Comparison of ENCODE assay signal across 32 cellular contexts in the genomic region with DNA sequence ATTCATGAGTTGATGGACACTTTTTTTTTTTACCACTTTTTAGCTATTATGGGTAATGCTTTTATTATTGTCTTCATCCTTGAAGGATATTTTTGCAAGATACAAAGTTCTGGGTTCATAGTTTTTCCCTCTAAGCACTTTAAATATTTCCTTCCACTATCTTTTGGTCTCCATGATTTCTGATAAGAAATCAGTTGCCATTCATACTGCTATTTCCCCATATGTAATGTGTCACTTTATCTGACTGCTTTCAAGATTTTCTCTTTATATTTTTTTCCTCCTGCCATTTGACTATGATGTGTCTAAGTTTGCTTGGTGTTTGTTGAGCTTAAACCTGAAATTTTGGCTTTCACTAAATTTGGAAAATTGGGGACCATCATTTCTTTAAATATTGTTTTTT. TPM values are rescaled to one million over a fixed set of nuclear protein-coding genes. Genes with fewer than 3 reads are reported as not detected.
"Had no signal": no experiment of that assay in that cellular context is flagged by ENCODE, and none has a peak within 500 bp of the region (broad histone marks: within the 10 kb centered on the region; RNA-seq: fewer than 3 reads in every experiment).

No MANE protein-coding gene starts in this region.

- FAIRE-seq: endometrium, islet of Langerhans, keratinocyte had no signal

- H3K4me3 ChIP-seq: colonic mucosa, esophagus squamous epithelium, gastrocnemius medialis, heart right ventricle, left lung, lower lobe of right lung, mucosa of descending colon had no signal

- H3K27ac ChIP-seq: colonic mucosa, epithelial cell of prostate, esophagus squamous epithelium, gastrocnemius medialis, heart right ventricle, left lung, lower lobe of right lung had no signal

- H3K27me3 ChIP-seq: colonic mucosa, gastrocnemius medialis, left lung had no signal

- ATAC-seq: effector memory CD8-positive, alpha-beta T cell; esophagus mucosa; gastrocnemius medialis; heart right ventricle; left cardiac atrium; left lung; left ventricle myocardium superior; lower lobe of right lung; mucosa of descending colon; naive thymus-derived CD8-positive, alpha-beta T cell had no signal

- H3K9me3 ChIP-seq: colonic mucosa, esophagus squamous epithelium, gastrocnemius medialis, mucosa of descending colon had no signal

- H3K4me1 ChIP-seq: colonic mucosa, esophagus squamous epithelium, gastrocnemius medialis, heart right ventricle, left lung, lower lobe of right lung had no signal

- H3K36me3 ChIP-seq: colonic mucosa, esophagus squamous epithelium, gastrocnemius medialis, heart right ventricle, left lung, lower lobe of right lung had no signal

- DNase-seq: colonic mucosa; effector CD8-positive, alpha-beta T cell; effector memory CD8-positive, alpha-beta T cell; endodermal cell; erythroblast; esophagus squamous epithelium; foreskin fibroblast; foreskin melanocyte; gastrocnemius medialis; glutamatergic neuron; head of caudate nucleus; heart right ventricle; hippocampal formation; left cardiac atrium; left lung; left ventricle myocardium superior; lower lobe of right lung; mesenchymal stem cell; mucosa of descending colon; naive B cell; naive thymus-derived CD8-positive, alpha-beta T cell had no signal

RNA-seq across cellular contexts. Expression of a gene that starts 19.3 kb away (rescaled TPM):
- total RNA-seq: dermis microvascular lymphatic vessel endothelial cell; glomerular endothelial cell; kidney epithelial cell; left ventricle myocardium superior; lung microvascular endothelial cell; mesenteric fat pad; myocyte; naive thymus-derived CD8-positive, alpha-beta T cell had no signal
- polyA plus RNA-seq: heart right ventricle; naive thymus-derived CD8-positive, alpha-beta T cell had no signal
